In the genomic region with DNA sequence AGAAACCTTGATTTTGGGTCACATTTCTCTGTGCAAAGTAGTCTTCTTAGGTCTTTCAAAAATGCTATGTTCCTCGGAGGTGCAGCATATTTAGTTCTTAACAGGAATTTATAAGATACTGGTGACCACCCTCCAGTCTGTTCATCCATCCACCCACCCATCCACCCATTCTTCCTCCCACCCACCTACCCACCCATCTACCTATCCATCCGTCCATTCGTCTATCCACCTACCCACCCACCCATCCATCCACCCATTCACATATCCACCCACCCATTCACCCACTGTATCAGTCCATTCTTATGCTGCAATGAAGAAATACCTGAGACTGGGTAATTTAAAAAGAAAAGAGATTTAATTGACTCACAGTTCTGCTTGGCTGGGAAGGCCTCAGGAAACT, we compare ENCODE assay signal across 34 cellular contexts.
"Had no signal": no experiment of that assay in that cellular context is flagged by ENCODE, and none has a peak within 500 bp of the region (broad histone marks: within the 10 kb centered on the region; RNA-seq: fewer than 3 reads in every experiment).

No MANE protein-coding gene starts in this region.

- H3K27ac Mint-ChIP-seq: activated CD4-positive, alpha-beta memory T cell treated with anti-CD3 and anti-CD28 coated beads, Interleukin-2, amount 10 ng/mL, durations not matched to agents 7 days and 5 days; activated CD4-positive, alpha-beta T cell treated with anti-CD3 and anti-CD28 coated beads for 36 hours; activated CD4-positive, alpha-beta T cell treated with anti-CD3 and anti-CD28 coated beads, Interleukin-2, amount 10 ng/mL, durations not matched to agents 24 days and 14 days; activated CD8-positive, alpha-beta memory T cell treated with anti-CD3 and anti-CD28 coated beads, Interleukin-2, amount 10 ng/mL, durations not matched to agents 7 days and 5 days; activated CD8-positive, alpha-beta T cell treated with anti-CD3 and anti-CD28 coated beads, Interleukin-2, amount 10 ng/mL, durations not matched to agents 7 days and 5 days; activated naive CD4-positive, alpha-beta T cell treated with anti-CD3 and anti-CD28 coated beads, Interleukin-2, amount 10 ng/mL, durations not matched to agents 7 days and 5 days; activated naive CD4-positive, alpha-beta T cell treated with anti-CD3 and anti-CD28 coated beads, Interleukin-2, amount 50 U/mL, for 24 hours; activated naive CD8-positive, alpha-beta T cell; activated naive CD8-positive, alpha-beta T cell treated with anti-CD3 and anti-CD28 coated beads, Interleukin-2, amount 10 ng/mL, durations not matched to agents 7 days and 5 days; activated naive CD8-positive, alpha-beta T cell treated with anti-CD3 and anti-CD28 coated beads, Interleukin-2, amount 50 U/mL, for 24 hours; activated T-cell treated with anti-CD3 and anti-CD28 coated beads, Interleukin-2, amount 50 U/mL, for 24 hours; activated T-helper 2 cell treated with anti-CD3 and anti-CD28 coated beads, Interferon-gamma antibody, Interleukin-2, Interleukin-4, amounts not matched to agents 10 μg/mL and 5 μg/mL and 100 μg/mL, durations not matched to agents 14 hours and 24 hours and 36 hours; brain; T-helper 1 cell treated with Interleukin-12 subunit alpha and Interleukin-12 subunit beta and Interleukin-4 antibody, amounts not matched to agents 30 μg/mL and 1 μg/mL, for 36 hours; T-helper 2 cell treated with Interferon-gamma antibody and Interleukin-4, amounts not matched to agents 5 μg/mL and 100 μg/mL, for 36 hours; WTC11 had no signal

- H3K27me3 Mint-ChIP-seq: brain had no signal

- DNase-seq: activated CD4-positive, alpha-beta memory T cell treated with anti-CD3 and anti-CD28 coated beads, Interleukin-2, amount 10 ng/mL, durations not matched to agents 7 days and 5 days; activated CD4-positive, alpha-beta T cell treated with anti-CD3 and anti-CD28 coated beads for 1 hour; activated CD4-positive, alpha-beta T cell treated with anti-CD3 and anti-CD28 coated beads for 36 hours; activated CD4-positive, alpha-beta T cell treated with anti-CD3 and anti-CD28 coated beads, Interleukin-2, amount 10 ng/mL, durations not matched to agents 24 days and 14 days; activated CD4-positive, alpha-beta T cell treated with anti-CD3 and anti-CD28 coated beads, Interleukin-2, amount 50 U/mL, for 48 hours; activated CD4-positive, CD25-positive, alpha-beta regulatory T cell; activated CD8-positive, alpha-beta memory T cell treated with anti-CD3 and anti-CD28 coated beads for 24 hours; activated CD8-positive, alpha-beta memory T cell treated with anti-CD3 and anti-CD28 coated beads, Interleukin-2, amount 10 ng/mL, durations not matched to agents 7 days and 5 days; activated CD8-positive, alpha-beta memory T cell treated with anti-CD3 and anti-CD28 coated beads, Interleukin-2, amount 50 U/mL, for 48 hours; activated CD8-positive, alpha-beta T cell treated with anti-CD3 and anti-CD28 coated beads, Interleukin-2, amount 10 ng/mL, durations not matched to agents 7 days and 5 days; activated effector memory CD4-positive, alpha-beta T cell treated with Interleukin-2 at 50 U/mL for 16 hours; activated gamma-delta T cell; activated naive CD4-positive, alpha-beta T cell treated with anti-CD3 and anti-CD28 coated beads, Interleukin-2, amount 10 ng/mL, durations not matched to agents 7 days and 5 days; activated naive CD4-positive, alpha-beta T cell treated with Interleukin-2 at 50 U/mL for 16 hours; activated naive CD8-positive, alpha-beta T cell treated with anti-CD3 and anti-CD28 coated beads, Interleukin-2, amount 10 ng/mL, durations not matched to agents 7 days and 5 days; activated naive CD8-positive, alpha-beta T cell treated with anti-CD3 and anti-CD28 coated beads, Interleukin-2, amount 50 U/mL, for 24 hours; activated T-cell treated with anti-CD3 and anti-CD28 coated beads, Interleukin-2, amount 50 U/mL, for 24 hours; activated T-cell treated with anti-CD3 and anti-CD28 coated beads, Interleukin-2, amount 50 U/mL, for 48 hours; amygdala; anterior cingulate cortex; caudate nucleus; cerebellar nuclear complex; T-helper 1 cell; T-helper 2 cell; T-helper 9 cell; WERI-Rb-1 had no signal

- H3K4me3 Mint-ChIP-seq: activated CD4-positive, alpha-beta memory T cell treated with anti-CD3 and anti-CD28 coated beads, Interleukin-2, amount 10 ng/mL, durations not matched to agents 7 days and 5 days; activated CD4-positive, alpha-beta T cell treated with anti-CD3 and anti-CD28 coated beads for 36 hours; activated CD4-positive, alpha-beta T cell treated with anti-CD3 and anti-CD28 coated beads, Interleukin-2, amount 10 ng/mL, durations not matched to agents 24 days and 14 days; activated CD8-positive, alpha-beta memory T cell treated with anti-CD3 and anti-CD28 coated beads, Interleukin-2, amount 10 ng/mL, durations not matched to agents 7 days and 5 days; activated CD8-positive, alpha-beta T cell treated with anti-CD3 and anti-CD28 coated beads, Interleukin-2, amount 10 ng/mL, durations not matched to agents 7 days and 5 days; activated naive CD4-positive, alpha-beta T cell treated with anti-CD3 and anti-CD28 coated beads, Interleukin-2, amount 10 ng/mL, durations not matched to agents 7 days and 5 days; activated naive CD4-positive, alpha-beta T cell treated with anti-CD3 and anti-CD28 coated beads, Interleukin-2, amount 50 U/mL, for 24 hours; activated naive CD8-positive, alpha-beta T cell; activated naive CD8-positive, alpha-beta T cell treated with anti-CD3 and anti-CD28 coated beads, Interleukin-2, amount 10 ng/mL, durations not matched to agents 7 days and 5 days; activated naive CD8-positive, alpha-beta T cell treated with anti-CD3 and anti-CD28 coated beads, Interleukin-2, amount 50 U/mL, for 24 hours; activated T-cell treated with anti-CD3 and anti-CD28 coated beads, Interleukin-2, amount 50 U/mL, for 24 hours; brain; central memory CD8-positive, alpha-beta T cell; T-helper 1 cell treated with Interleukin-12 subunit alpha and Interleukin-12 subunit beta and Interleukin-4 antibody, amounts not matched to agents 30 μg/mL and 1 μg/mL, for 36 hours; T-helper 2 cell treated with Interferon-gamma antibody and Interleukin-4, amounts not matched to agents 5 μg/mL and 100 μg/mL, for 36 hours; WTC11 had no signal

- H3K9me3 Mint-ChIP-seq: activated CD4-positive, alpha-beta memory T cell treated with anti-CD3 and anti-CD28 coated beads, Interleukin-2, amount 10 ng/mL, durations not matched to agents 7 days and 5 days; activated CD4-positive, alpha-beta T cell treated with anti-CD3 and anti-CD28 coated beads, Interleukin-2, amount 10 ng/mL, durations not matched to agents 24 days and 14 days; activated naive CD4-positive, alpha-beta T cell treated with anti-CD3 and anti-CD28 coated beads, Interleukin-2, amount 10 ng/mL, durations not matched to agents 7 days and 5 days; activated naive CD4-positive, alpha-beta T cell treated with anti-CD3 and anti-CD28 coated beads, Interleukin-2, amount 50 U/mL, for 24 hours; activated naive CD8-positive, alpha-beta T cell treated with anti-CD3 and anti-CD28 coated beads, Interleukin-2, amount 10 ng/mL, durations not matched to agents 7 days and 5 days; activated naive CD8-positive, alpha-beta T cell treated with anti-CD3 and anti-CD28 coated beads, Interleukin-2, amount 50 U/mL, for 24 hours; activated T-cell treated with anti-CD3 and anti-CD28 coated beads, Interleukin-2, amount 50 U/mL, for 24 hours; activated T-helper 2 cell treated with anti-CD3 and anti-CD28 coated beads, Interferon-gamma antibody, Interleukin-2, Interleukin-4, amounts not matched to agents 10 μg/mL and 5 μg/mL and 100 μg/mL, durations not matched to agents 14 hours and 24 hours and 36 hours; brain; central memory CD8-positive, alpha-beta T cell; T-helper 1 cell treated with Interleukin-12 subunit alpha and Interleukin-12 subunit beta and Interleukin-4 antibody, amounts not matched to agents 30 μg/mL and 1 μg/mL, for 36 hours; T-helper 2 cell treated with Interferon-gamma antibody and Interleukin-4, amounts not matched to agents 5 μg/mL and 100 μg/mL, for 36 hours; WTC11 had no signal

- H3K4me1 Mint-ChIP-seq: activated CD4-positive, alpha-beta memory T cell treated with anti-CD3 and anti-CD28 coated beads, Interleukin-2, amount 10 ng/mL, durations not matched to agents 7 days and 5 days; activated CD4-positive, alpha-beta T cell treated with anti-CD3 and anti-CD28 coated beads for 36 hours; activated CD4-positive, alpha-beta T cell treated with anti-CD3 and anti-CD28 coated beads, Interleukin-2, amount 10 ng/mL, durations not matched to agents 24 days and 14 days; activated CD8-positive, alpha-beta memory T cell treated with anti-CD3 and anti-CD28 coated beads, Interleukin-2, amount 10 ng/mL, durations not matched to agents 7 days and 5 days; activated naive CD4-positive, alpha-beta T cell treated with anti-CD3 and anti-CD28 coated beads, Interleukin-2, amount 10 ng/mL, durations not matched to agents 7 days and 5 days; activated naive CD4-positive, alpha-beta T cell treated with anti-CD3 and anti-CD28 coated beads, Interleukin-2, amount 50 U/mL, for 24 hours; activated naive CD8-positive, alpha-beta T cell treated with anti-CD3 and anti-CD28 coated beads, Interleukin-2, amount 10 ng/mL, durations not matched to agents 7 days and 5 days; activated naive CD8-positive, alpha-beta T cell treated with anti-CD3 and anti-CD28 coated beads, Interleukin-2, amount 50 U/mL, for 24 hours; central memory CD8-positive, alpha-beta T cell had no signal

- H3K36me3 Mint-ChIP-seq: activated CD8-positive, alpha-beta memory T cell treated with anti-CD3 and anti-CD28 coated beads, Interleukin-2, amount 10 ng/mL, durations not matched to agents 7 days and 5 days; activated naive CD4-positive, alpha-beta T cell treated with anti-CD3 and anti-CD28 coated beads, Interleukin-2, amount 10 ng/mL, durations not matched to agents 7 days and 5 days; activated naive CD4-positive, alpha-beta T cell treated with anti-CD3 and anti-CD28 coated beads, Interleukin-2, amount 50 U/mL, for 24 hours; activated naive CD8-positive, alpha-beta T cell; activated naive CD8-positive, alpha-beta T cell treated with anti-CD3 and anti-CD28 coated beads, Interleukin-2, amount 10 ng/mL, durations not matched to agents 7 days and 5 days; brain; WTC11 had no signal
